3 cellular contexts compared by ENCODE assay signal in genomic region chr5:43572357-43572756, GRCh38.
TF ChIP-seq lines count a peak whose summit lies in the region.

No MANE protein-coding gene starts in this region.

TF ChIP-seq in SK-N-SH, 30 proteins besides CTCF, POLR2A, EP300 and RAD21 (continues in another document):
- TF ChIP-seq SIN3A (IDR thresholded peaks at IDR 0.05; ENCODE audit: borderline replicate concordance, low read depth, low read length) (no peak), YY1 (IDR thresholded peaks at IDR 0.05; ENCODE audit: low read depth) (no peak), ZBTB33 (IDR thresholded peaks at IDR 0.05; ENCODE audit: borderline replicate concordance, low read depth) (no peak), IRF3 (IDR thresholded peaks at IDR 0.05; ENCODE audit: low read depth, low read length) (no peak), USF1 (IDR thresholded peaks at IDR 0.05; ENCODE audit: borderline replicate concordance, low read depth) (no peak), TCF12 (IDR thresholded peaks at IDR 0.05) (no peak), FOSL2 (IDR thresholded peaks at IDR 0.05; ENCODE audit: borderline replicate concordance, low read depth) (no peak), RFX5 (IDR thresholded peaks at IDR 0.05; ENCODE audit: low read length) (no peak), JUND (IDR thresholded peaks at IDR 0.05) (no peak), EZH2phosphoT487 (IDR thresholded peaks at IDR 0.05; ENCODE audit: borderline replicate concordance, low read depth) (no peak), NRF1 (IDR thresholded peaks at IDR 0.05; ENCODE audit: low read depth, low read length) (no peak), GATA2 (CRISPR knock-in tag; IDR thresholded peaks at IDR 0.05) (no peak)

TF ChIP-seq in SK-N-SH treated with all-trans-retinoic acid at 6 μM for 48 hours, 23 proteins besides CTCF, POLR2A, EP300 and RAD21:
- TF ChIP-seq CSDC2 (CRISPR knock-in tag; IDR thresholded peaks at IDR 0.05) (no peak), ZFP30 (CRISPR knock-in tag; IDR thresholded peaks at IDR 0.05) (no peak), ARNTL (CRISPR knock-in tag; IDR thresholded peaks at IDR 0.05; ENCODE audit: borderline replicate concordance, low read depth) (no peak), ESRRG (CRISPR knock-in tag; IDR thresholded peaks at IDR 0.05) (no peak), BACH2 (CRISPR knock-in tag; IDR thresholded peaks at IDR 0.05; ENCODE audit: borderline replicate concordance) (no peak), OSR1 (CRISPR knock-in tag; IDR thresholded peaks at IDR 0.05) (no peak), TCF4 (CRISPR knock-in tag; IDR thresholded peaks at IDR 0.05; ENCODE audit: borderline replicate concordance) (no peak), CREB5 (CRISPR knock-in tag; IDR thresholded peaks at IDR 0.05; ENCODE audit: low read depth) (no peak)

TF ChIP-seq in WTC11, 78 proteins besides CTCF, POLR2A, EP300 and RAD21:
- TF ChIP-seq ZNF317 (CRISPR knock-in tag; IDR thresholded peaks at IDR 0.05; ENCODE audit: borderline replicate concordance, low read depth) (no peak), CDX4 (CRISPR knock-in tag; IDR thresholded peaks at IDR 0.05; ENCODE audit: borderline replicate concordance) (no peak), OVOL2 (CRISPR knock-in tag; IDR thresholded peaks at IDR 0.05; ENCODE audit: borderline replicate concordance) (no peak), HMGXB4 (CRISPR knock-in tag; IDR thresholded peaks at IDR 0.05) (no peak), ETV6 (CRISPR knock-in tag; IDR thresholded peaks at IDR 0.05) (no peak), SMAD3 (CRISPR knock-in tag; IDR thresholded peaks at IDR 0.05; ENCODE audit: borderline replicate concordance) (no peak), NR2C2 (CRISPR knock-in tag; IDR thresholded peaks at IDR 0.05) (no peak), GTF2I (CRISPR knock-in tag; conservative IDR thresholded peaks at IDR 0.05) (no peak), NFE2L1 (CRISPR knock-in tag; IDR thresholded peaks at IDR 0.05) (no peak), CREB1 (CRISPR knock-in tag; IDR thresholded peaks at IDR 0.05) (no peak), ZNF416 (CRISPR knock-in tag; IDR thresholded peaks at IDR 0.05) (no peak), ZBTB21 (CRISPR knock-in tag; IDR thresholded peaks at IDR 0.05; ENCODE audit: borderline replicate concordance) (no peak), NR1H2 (CRISPR knock-in tag; IDR thresholded peaks at IDR 0.05) (no peak), STAT6 (CRISPR knock-in tag; conservative IDR thresholded peaks at IDR 0.05; ENCODE audit: low read depth) (no peak)
